Comparison of ENCODE assay signal across 15 cellular contexts in genomic region chr1:6474815-6475282, GRCh38. TPM values are rescaled to one million over a fixed set of nuclear protein-coding genes. Genes with fewer than 3 reads are reported as not detected.
DNase-seq lines count a peak whose midpoint lies in the region; ATAC-seq, FAIRE-seq and TF ChIP-seq lines count a peak whose summit lies in the region.
"Had no signal": no experiment of that assay in that cellular context is flagged by ENCODE, and none has a peak within 500 bp of the region (broad histone marks: within the 10 kb centered on the region; RNA-seq: fewer than 3 reads in every experiment).

No MANE protein-coding gene starts in this region.

- H2AFZ ChIP-seq in K562 (ENCODE audit: low read depth, low read length) (no peak overlapping the region), neuronal stem cell (ENCODE audit: low read length) (no peak overlapping the region)

- H3K4me3 ChIP-seq in HUES6 (ENCODE audit: low read depth, low read length) (no peak overlapping the region), K562 (no peak overlapping the region), neuronal stem cell (ENCODE audit: low read length in 2 of 2) (peak overlapping the region in 1 of 2 donors; percentile 8)

- no peak for TF ChIP-seq POLR2A in K562 (conservative IDR thresholded peaks at IDR 0.05)

- H3K4me2 ChIP-seq in K562 (ENCODE audit: insufficient read depth, low read length) (no peak overlapping the region), neuronal stem cell (ENCODE audit: insufficient read depth, low read length, poor library complexity, severe bottlenecking) (no peak overlapping the region)

- H2BK120ac ChIP-seq in neuronal stem cell (ENCODE audit: low read depth, low read length), result no peak overlapping the region

- no peak for TF ChIP-seq RAD21 in K562 (CRISPR knock-in tag; conservative IDR thresholded peaks at IDR 0.05 in 1 of 2, IDR thresholded peaks at IDR 0.05 in 1 of 2)

- no peak overlapping the region for H2BK15ac ChIP-seq in neuronal stem cell (ENCODE audit: low read length)

- no peak overlapping the region for H3K18ac ChIP-seq in neuronal stem cell (ENCODE audit: low read length)

- in situ Hi-C loops in K562 (cut with MboI), result loop anchor here (5.0 to 25.0 kb wide), 2 partner anchors 63 to 737 kb away; no protein-coding TSS in a partner anchor

- H3K4me3 Mint-ChIP-seq in mesothelial cell of epicardium, result no peak overlapping the region
- H3K4me3 Mint-ChIP-seq: T-helper 1 cell treated with Interleukin-12 subunit alpha and Interleukin-12 subunit beta and Interleukin-4 antibody, amounts not matched to agents 30 μg/mL and 1 μg/mL, for 36 hours had no signal

- H3K4me1 ChIP-seq in HUES6 (ENCODE audit: control insufficient read depth, insufficient read depth, low read length) (peaks cover 32% of the 10 kb centered on the region), K562 (replicated peaks in 1 of 2; ENCODE audit: control insufficient read depth in 2 of 2, insufficient read depth in 2 of 2, low read length in 2 of 2) (peaks cover 10 to 58% of the 10 kb centered on the region in 2 experiments; a peak in 4 of 5 replicates), neuronal stem cell (ENCODE audit: control insufficient read depth in 2 of 2, insufficient read depth in 1 of 2, low read depth in 1 of 2, low read length in 2 of 2) (peaks cover 7% of the 10 kb centered on the region in 2 donors)

- no peak overlapping the region for H4K91ac ChIP-seq in neuronal stem cell (ENCODE audit: low read depth, low read length, poor library complexity)

- H4K20me1 ChIP-seq in K562 (replicated peaks; ENCODE audit: control insufficient read depth, insufficient read depth, low read length), result peaks cover 40% of the 10 kb centered on the region

- no peak overlapping the region for H4K8ac ChIP-seq in neuronal stem cell (ENCODE audit: low read depth, low read length)

- no peaks in the 10 kb centered on the region for H3K4me1 Mint-ChIP-seq in mesothelial cell of epicardium

- H3K9ac ChIP-seq in HUES6 (ENCODE audit: low read length) (peak overlapping the region; percentile 3), K562 (ENCODE audit: insufficient read depth in 1 of 2, low read depth in 2 of 2, low read length in 2 of 2) (no peak overlapping the region), neuronal stem cell (ENCODE audit: low read depth, low read length, poor library complexity) (no peak overlapping the region)

- no peaks in the 10 kb centered on the region for H3K27me3 Mint-ChIP-seq in mesothelial cell of epicardium (ENCODE audit: low read depth)

- CTCF ChIA-PET in K562 (lab: Yijun Ruan, JAX; ENCODE audit: low intra/inter-chr PET ratio), result interaction anchor here (1.3 kb wide), 2 partner anchors 127 to 228 kb away, joined by 4 to 6 read pairs; no protein-coding TSS in a partner anchor

- DNase-seq in NCI-H510A treated with DMSO at 0.1 percent for 48 hours (lab: John Stamatoyannopoulos, UW) (peak; percentile 68), NCI-H510A (lab: John Stamatoyannopoulos, UW) (no peak), K562 (ENCODE audit: extremely low read depth in 1 of 4, low spot score in 3 of 4) (no peak), neuronal stem cell (ENCODE audit: low spot score) (no peak), NCI-H1092 (lab: John Stamatoyannopoulos, UW) (no peak), mesothelial cell of epicardium (ENCODE audit: low spot score in 2 of 2, unreplicated experiment in 2 of 2) (no peak), SHP77 treated with DMSO at 0.1 percent for 48 hours (lab: John Stamatoyannopoulos, UW) (no peak)

- H3K14ac ChIP-seq in neuronal stem cell (ENCODE audit: low read length), result no peak overlapping the region

- H3K79me1 ChIP-seq in neuronal stem cell (ENCODE audit: low read depth, low read length), result no peaks in the 10 kb centered on the region

- no peaks in the 10 kb centered on the region for H3K27me3 ChIP-seq in HUES6 (ENCODE audit: control insufficient read depth, insufficient read depth, low read length)
- H3K27me3 ChIP-seq in K562 (ENCODE audit: control insufficient read depth in 2 of 2, insufficient read depth in 2 of 2, low read length in 2 of 2), result peaks cover 33 to 75% of the 10 kb centered on the region in 2 experiments
- peaks cover 0 to 4% (median 0%) of the 10 kb centered on the region in 3 experiments for H3K27me3 ChIP-seq in neuronal stem cell (ENCODE audit: control insufficient read depth in 3 of 3, insufficient read depth in 3 of 3, low read depth in 1 of 3, low read length in 3 of 3)

- 17% methylated on average over 11 of the region's 13 CpGs for WGBS in K562 (ENCODE audit: insufficient coverage, low coverage, missing lambda C conversion rate)
- WGBS in neuronal stem cell (ENCODE audit: extremely low coverage in 2 of 2, insufficient read length in 2 of 2, insufficient replicate concordance in 1 of 2), 2 donors, result no CpG with 5 or more reads among the region's 13 CpGs

- H3K9me3 Mint-ChIP-seq in mesothelial cell of epicardium, result no peaks in the 10 kb centered on the region
- H3K9me3 Mint-ChIP-seq: T-helper 1 cell treated with Interleukin-12 subunit alpha and Interleukin-12 subunit beta and Interleukin-4 antibody, amounts not matched to agents 30 μg/mL and 1 μg/mL, for 36 hours had no signal

- no peaks in the 10 kb centered on the region for H3K9me1 ChIP-seq in K562 (ENCODE audit: control insufficient read depth, insufficient read depth, low read length)

- no peak for TF ChIP-seq EP300 in K562 (IDR thresholded peaks at IDR 0.05; ENCODE audit: low read length)

- TF ChIP-seq CTCF in K562 (IDR thresholded peaks at IDR 0.05 in 2 of 3, conservative IDR thresholded peaks at IDR 0.05 in 1 of 3; ENCODE audit: insufficient read depth in 2 of 3, low read depth in 1 of 3, low read length in 3 of 3) (no peak), mesothelial cell of epicardium (IDR thresholded peaks at IDR 0.05; ENCODE audit: unreplicated experiment) (no peak)

- intact Hi-C loops in K562 (cut with micrococcal nuclease), result loop anchor here (1.0 to 5.0 kb wide), 2 partner anchors 68 to 127 kb away; no protein-coding TSS in a partner anchor

- H2BK5ac ChIP-seq in neuronal stem cell (ENCODE audit: low read length), result no peak overlapping the region

- no peak for FAIRE-seq in K562 (lab: Jason Lieb, UNC)
- FAIRE-seq: HepG2 had no signal

- no peak overlapping the region for H3K27ac Mint-ChIP-seq in mesothelial cell of epicardium
- H3K27ac Mint-ChIP-seq: T-helper 1 cell treated with Interleukin-12 subunit alpha and Interleukin-12 subunit beta and Interleukin-4 antibody, amounts not matched to agents 30 μg/mL and 1 μg/mL, for 36 hours had no signal

- H3K27ac ChIP-seq in HUES6 (ENCODE audit: low read depth, low read length) (no peak overlapping the region), K562 (ENCODE audit: extremely low read depth, low read depth, low read length) (no peak overlapping the region), neuronal stem cell (replicated peaks; ENCODE audit: low read length) (no peak overlapping the region)

- peaks cover 10% of the 10 kb centered on the region for H3K36me3 Mint-ChIP-seq in mesothelial cell of epicardium

- POLR2A ChIA-PET in K562 (lab: Yijun Ruan, JAX), result no interaction called here

- H3K23ac ChIP-seq in neuronal stem cell (ENCODE audit: low read depth, low read length, poor library complexity), result no peak overlapping the region

- no peak overlapping the region for H3K4ac ChIP-seq in neuronal stem cell (ENCODE audit: low read length)

- ATAC-seq in K562, result 0 out of 3 replicates have a peak, but pooled peaks have one; percentile 3

- H2AK5ac ChIP-seq in neuronal stem cell (ENCODE audit: low read depth, low read length), result peak overlapping the region; percentile 82

- no TSS peak for BruUV-seq in K562 (replicated peaks; lab: Mats Ljungman, UMichigan)

- H3K36me3 ChIP-seq in HUES6 (ENCODE audit: control insufficient read depth, insufficient read depth, low read length) (peaks cover 21% of the 10 kb centered on the region), K562 (ENCODE audit: control insufficient read depth, insufficient read depth, low read length) (no peaks in the 10 kb centered on the region), neuronal stem cell (replicated peaks in 1 of 2; ENCODE audit: control insufficient read depth in 2 of 2, insufficient read depth in 2 of 2, low read length in 2 of 2) (peaks cover 25 to 48% of the 10 kb centered on the region in 2 donors)

- H2BK12ac ChIP-seq in neuronal stem cell (ENCODE audit: low read length), result no peak overlapping the region

- no peaks in the 10 kb centered on the region for H3K79me2 ChIP-seq in K562 (ENCODE audit: control insufficient read depth, insufficient read depth, low read length)

- H3K9me3 ChIP-seq in HUES6 (ENCODE audit: control insufficient read depth, insufficient read depth, low read depth, low read length) (no peaks in the 10 kb centered on the region), K562 (replicated peaks; ENCODE audit: control insufficient read depth, insufficient read depth, low read depth, low read length) (no peaks in the 10 kb centered on the region), neuronal stem cell (replicated peaks in 1 of 2; ENCODE audit: control insufficient read depth in 2 of 2, insufficient read depth in 1 of 2, low read depth in 1 of 2, low read length in 2 of 2) (no peaks in the 10 kb centered on the region)

RNA-seq across cellular contexts. Expression of gene TNFRSF25, which starts 8.9 kb away (rescaled TPM):
- total RNA-seq in K562 (2011; cell fraction: chromatin; rRNA removed; ENCODE audit: low replicate concordance), result 2.3 TPM in 1 of 2 replicates, not detected in the other
- total RNA-seq in K562 (2011; cell fraction: nucleolus; rRNA removed), result 0.26 and 2.2 TPM in 2 replicates
- total RNA-seq in K562 (2011; cell fraction: nucleoplasm; rRNA removed), result 1.2 and 1.6 TPM in 2 replicates
- total RNA-seq in K562 (2014; rRNA removed) (not detected in 2 replicates), K562 (2014; rRNA removed; fragmentation: Illumina TruSeq; extraction: Trizol) (not detected in 2 replicates), K562 (2015; rRNA removed; fragmentation: Illumina TruSeq; extraction: Trizol) (not detected in 2 replicates), K562 (2021) (0.49 and 0.89 TPM in 2 replicates), mesothelial cell of epicardium (38.9 to 41.6 TPM (median 39.4 TPM) in 3 replicates)
- polyA plus RNA-seq in K562 (2011; rRNA removed) (0.14 and 0.24 TPM in 2 replicates), K562 (2014; fragmentation: Illumina TruSeq; extraction: Trizol) (not detected in 2 replicates), K562 (2014; fragmentation: Nextera tagmentation; extraction: Ambion mirVana) (not detected), K562 (2014; rRNA removed) (not detected in 2 replicates)
- 0.16 and 0.30 TPM in 2 replicates for polyA plus RNA-seq in K562 (2011; cell fraction: cytosol; rRNA removed)
- polyA plus RNA-seq in K562 (2011; cell fraction: nucleus; rRNA removed), result 0.90 and 2.6 TPM in 2 replicates
- 0.10 and 0.14 TPM in 2 replicates for polyA plus RNA-seq in K562 (2012)
- polyA minus RNA-seq in K562 (2011; rRNA and poly(A)+ RNA removed), result not detected in 2 replicates
- polyA minus RNA-seq in K562 (2011; cell fraction: cytosol; rRNA and poly(A)+ RNA removed), result not detected in 2 replicates
- polyA minus RNA-seq in K562 (2011; cell fraction: nucleus; rRNA and poly(A)+ RNA removed), result 0.13 TPM in 1 of 2 replicates, not detected in the other
- polyA plus RNA-seq in neuronal stem cell (2013, experiment 1 of 2), result 14.5 TPM
- 14.1 TPM for polyA plus RNA-seq in neuronal stem cell (2013, experiment 2 of 2)

RNA-seq across cellular contexts. Expression of gene PLEKHG5, which starts 16.6 kb away (rescaled TPM):
- total RNA-seq in K562 (2011; cell fraction: chromatin; rRNA removed; ENCODE audit: low replicate concordance), result 0.51 and 2.5 TPM in 2 replicates
- 1.4 and 1.5 TPM in 2 replicates for total RNA-seq in K562 (2011; cell fraction: nucleolus; rRNA removed)
- total RNA-seq in K562 (2011; cell fraction: nucleoplasm; rRNA removed), result 0.88 and 0.99 TPM in 2 replicates
- total RNA-seq in K562 (2014; rRNA removed) (0.05 and 0.20 TPM in 2 replicates), K562 (2014; rRNA removed; fragmentation: Illumina TruSeq; extraction: Trizol) (0.04 TPM in 1 of 2 replicates, not detected in the other), K562 (2015; rRNA removed; fragmentation: Illumina TruSeq; extraction: Trizol) (not detected in 2 replicates), K562 (2021) (0.29 TPM in 2 replicates), mesothelial cell of epicardium (49.3 to 51.2 TPM (median 50.7 TPM) in 3 replicates)
- polyA plus RNA-seq in K562 (2011; rRNA removed) (0.11 and 0.16 TPM in 2 replicates), K562 (2014; fragmentation: Illumina TruSeq; extraction: Trizol) (0.07 and 0.12 TPM in 2 replicates), K562 (2014; fragmentation: Nextera tagmentation; extraction: Ambion mirVana) (not detected), K562 (2014; rRNA removed) (0.13 and 0.26 TPM in 2 replicates)
- 0.06 and 0.49 TPM in 2 replicates for polyA plus RNA-seq in K562 (2011; cell fraction: cytosol; rRNA removed)
- polyA plus RNA-seq in K562 (2011; cell fraction: nucleus; rRNA removed), result 0.94 and 1.8 TPM in 2 replicates
- 0.04 and 0.07 TPM in 2 replicates for polyA plus RNA-seq in K562 (2012)
- polyA minus RNA-seq in K562 (2011; rRNA and poly(A)+ RNA removed), result 0.12 and 0.14 TPM in 2 replicates
- polyA minus RNA-seq in K562 (2011; cell fraction: cytosol; rRNA and poly(A)+ RNA removed), result 0.29 TPM in 1 of 2 replicates, not detected in the other
- 1.2 TPM in 2 replicates for polyA minus RNA-seq in K562 (2011; cell fraction: nucleus; rRNA and poly(A)+ RNA removed)
- polyA plus RNA-seq in neuronal stem cell (2013, experiment 1 of 2), result 18.8 TPM
- polyA plus RNA-seq in neuronal stem cell (2013, experiment 2 of 2), result 18.8 TPM

RNA-seq across cellular contexts. Expression of gene ESPN, which starts 50.3 kb away (rescaled TPM):
- total RNA-seq in K562 (2011; cell fraction: chromatin; rRNA removed; ENCODE audit: low replicate concordance), result 1.6 and 6.0 TPM in 2 replicates
- total RNA-seq in K562 (2011; cell fraction: nucleolus; rRNA removed), result 4.0 and 4.7 TPM in 2 replicates
- 1.8 and 2.4 TPM in 2 replicates for total RNA-seq in K562 (2011; cell fraction: nucleoplasm; rRNA removed)
- total RNA-seq in K562 (2014; rRNA removed) (0.36 and 0.45 TPM in 2 replicates), K562 (2014; rRNA removed; fragmentation: Illumina TruSeq; extraction: Trizol) (0.07 TPM in 1 of 2 replicates, not detected in the other), K562 (2015; rRNA removed; fragmentation: Illumina TruSeq; extraction: Trizol) (0.15 TPM in 1 of 2 replicates, not detected in the other), K562 (2021) (1.2 and 1.7 TPM in 2 replicates), mesothelial cell of epicardium (1.2 to 1.6 TPM (median 1.4 TPM) in 3 replicates)
- polyA plus RNA-seq in K562 (2011; rRNA removed) (0.54 and 2.9 TPM in 2 replicates), K562 (2014; fragmentation: Illumina TruSeq; extraction: Trizol) (0.07 and 0.11 TPM in 2 replicates), K562 (2014; fragmentation: Nextera tagmentation; extraction: Ambion mirVana) (not detected), K562 (2014; rRNA removed) (0.65 and 2.9 TPM in 2 replicates)
- polyA plus RNA-seq in K562 (2011; cell fraction: cytosol; rRNA removed), result 1.2 and 1.9 TPM in 2 replicates
- 9.2 and 25.5 TPM in 2 replicates for polyA plus RNA-seq in K562 (2011; cell fraction: nucleus; rRNA removed)
- 2.0 and 5.0 TPM in 2 replicates for polyA plus RNA-seq in K562 (2012)
- polyA minus RNA-seq in K562 (2011; rRNA and poly(A)+ RNA removed), result 0.11 TPM in 1 of 2 replicates, not detected in the other
- polyA minus RNA-seq in K562 (2011; cell fraction: cytosol; rRNA and poly(A)+ RNA removed), result 0.95 and 3.8 TPM in 2 replicates
- polyA minus RNA-seq in K562 (2011; cell fraction: nucleus; rRNA and poly(A)+ RNA removed), result 3.4 and 3.5 TPM in 2 replicates
- polyA plus RNA-seq in neuronal stem cell (2013, experiment 1 of 2), result 3.5 TPM
- polyA plus RNA-seq in neuronal stem cell (2013, experiment 2 of 2), result 3.6 TPM
- total RNA-seq: A172, Daoy, H4 had no signal
- polyA plus RNA-seq: BJ had no signal

RNA-seq across cellular contexts. Expression of gene HES2, which starts 55.1 kb away (rescaled TPM):
- 0.65 and 0.90 TPM in 2 replicates for total RNA-seq in K562 (2011; cell fraction: chromatin; rRNA removed; ENCODE audit: low replicate concordance)
- 0.53 and 1.7 TPM in 2 replicates for total RNA-seq in K562 (2011; cell fraction: nucleolus; rRNA removed)
- total RNA-seq in K562 (2011; cell fraction: nucleoplasm; rRNA removed), result 0.53 and 0.66 TPM in 2 replicates
- total RNA-seq in K562 (2014; rRNA removed), result 0.04 and 0.05 TPM in 2 replicates
- total RNA-seq in K562 (2014; rRNA removed; fragmentation: Illumina TruSeq; extraction: Trizol), result 0.07 TPM in 1 of 2 replicates, not detected in the other
- total RNA-seq in K562 (2015; rRNA removed; fragmentation: Illumina TruSeq; extraction: Trizol), result not detected in 2 replicates
- total RNA-seq in K562 (2021), result 0.18 TPM in 1 of 2 replicates, not detected in the other
- 0.08 and 0.15 TPM in 2 replicates for polyA plus RNA-seq in K562 (2011; rRNA removed)
- 0.21 and 0.25 TPM in 2 replicates for polyA plus RNA-seq in K562 (2011; cell fraction: cytosol; rRNA removed)
- polyA plus RNA-seq in K562 (2011; cell fraction: nucleus; rRNA removed), result 0.25 and 0.80 TPM in 2 replicates
- 0.08 TPM in 1 of 2 replicates, not detected in the other for polyA plus RNA-seq in K562 (2012)
- polyA plus RNA-seq in K562 (2014; fragmentation: Illumina TruSeq; extraction: Trizol), result 0.06 TPM in 2 replicates
- polyA plus RNA-seq in K562 (2014; fragmentation: Nextera tagmentation; extraction: Ambion mirVana), result not detected
- not detected in 2 replicates for polyA plus RNA-seq in K562 (2014; rRNA removed)
- 0.30 and 0.32 TPM in 2 replicates for polyA minus RNA-seq in K562 (2011; rRNA and poly(A)+ RNA removed)
- polyA minus RNA-seq in K562 (2011; cell fraction: cytosol; rRNA and poly(A)+ RNA removed), result 0.91 TPM in 1 of 2 replicates, not detected in the other
- polyA minus RNA-seq in K562 (2011; cell fraction: nucleus; rRNA and poly(A)+ RNA removed), result 0.11 and 0.81 TPM in 2 replicates
- polyA plus RNA-seq in neuronal stem cell (2013, experiment 1 of 2), result 0.26 TPM
- 0.22 TPM for polyA plus RNA-seq in neuronal stem cell (2013, experiment 2 of 2)
- 0.90 to 1.1 TPM (median 0.98 TPM) in 3 replicates for total RNA-seq in mesothelial cell of epicardium
- total RNA-seq: Daoy, H4, HT-29 had no signal
- polyA plus RNA-seq: BJ had no signal

Comparison
In these comparisons a context has a peak if more than half of its experiments do, and no peak if none do; other contexts are left out.
1. RNA of gene TNFRSF25, which starts 8.9 kb away (total RNA-seq): 38.9 to 41.6 TPM in mesothelial cell of epicardium; 0.26 to 2.3 TPM in K562; every median in the first group is over 10 times any median in the second.
2. RNA of gene PLEKHG5, which starts 16.6 kb away (total RNA-seq): 49.3 to 51.2 TPM in mesothelial cell of epicardium; 0.04 to 2.5 TPM in K562; every median in the first group is over 10 times any median in the second.